ENCODE assay signal across 8 cellular contexts in the genomic region with DNA sequence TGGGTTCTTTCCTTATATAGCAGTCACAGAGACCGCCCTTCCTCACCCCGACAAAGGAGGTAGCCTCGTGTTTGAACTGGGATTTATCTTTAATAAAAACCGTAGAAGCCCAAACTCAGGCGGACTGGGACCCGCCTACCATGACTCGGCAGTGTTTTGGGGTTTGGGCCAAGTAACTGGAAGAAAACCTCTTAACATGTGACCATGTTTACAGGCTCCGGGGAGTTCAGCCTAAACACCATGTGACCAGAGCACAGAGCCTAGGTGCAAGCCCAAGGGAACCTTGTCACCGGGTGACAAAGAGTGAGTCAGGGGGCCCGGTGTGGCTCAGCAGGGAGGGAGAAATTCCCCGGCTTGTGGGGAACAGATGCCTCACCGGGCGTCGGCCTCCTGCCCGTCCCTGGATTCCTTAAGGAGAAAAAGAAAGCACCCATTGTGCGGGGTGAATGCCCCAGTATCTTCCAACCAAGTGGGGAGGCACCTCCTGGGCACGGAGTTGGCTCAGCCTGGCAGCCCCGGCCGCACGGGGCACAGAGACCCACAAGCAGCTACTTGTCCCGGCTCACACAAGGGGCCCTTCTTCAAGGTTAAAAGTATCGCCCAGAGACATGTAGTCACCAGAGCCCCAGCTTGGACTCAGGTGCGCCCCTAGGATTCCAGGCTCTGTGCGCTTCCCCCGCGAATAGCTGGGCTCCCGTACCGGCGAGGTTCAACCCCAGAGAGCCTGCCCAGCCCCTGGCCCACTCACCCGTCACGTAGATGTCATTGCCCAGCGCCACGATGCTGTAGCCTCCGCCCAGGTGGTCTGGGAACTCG. TPM values are rescaled to one million over a fixed set of nuclear protein-coding genes. Genes with fewer than 3 reads are reported as not detected.
DNase-seq lines count a peak whose midpoint lies in the region; ATAC-seq and TF ChIP-seq lines count a peak whose summit lies in the region.

No MANE protein-coding gene starts in this region.

- intact Hi-C loops in activated T-helper 2 cell treated with anti-CD3 and anti-CD28 coated beads, Interferon-gamma antibody, Interleukin-2, Interleukin-4, amounts not matched to agents 10 μg/mL and 5 μg/mL and 100 μg/mL, durations not matched to agents 14 hours and 24 hours and 36 hours (cut with micrococcal nuclease), result loop anchor here (1.0 kb wide), 1 partner anchor 24 kb away; no protein-coding TSS in a partner anchor
- intact Hi-C loops in natural killer cell (cut with micrococcal nuclease) (loop anchor here (1.0 to 5.0 kb wide), 3 partner anchors 22 to 574 kb away; partner anchors contain the start of genes CAMTA1 and ZBTB48), stomach (cut with DNase I; ENCODE audit: low total_unique reads) (no loop called here)

- TF ChIP-seq EP300 in stomach (IDR thresholded peaks at IDR 0.05), result no peak

- H3K4me1 ChIP-seq in stomach, result peaks cover 68 to 74% (median 71%) of the 10 kb centered on the region in 4 donors

- H3K36me3 Mint-ChIP-seq in activated T-helper 2 cell treated with anti-CD3 and anti-CD28 coated beads, Interferon-gamma antibody, Interleukin-2, Interleukin-4, amounts not matched to agents 10 μg/mL and 5 μg/mL and 100 μg/mL, durations not matched to agents 14 hours and 24 hours and 36 hours (ENCODE audit: low read depth), result peaks cover 43% of the 10 kb centered on the region
- no peaks in the 10 kb centered on the region for H3K36me3 Mint-ChIP-seq in natural killer cell

- peak overlapping the region; percentile 75 for H3K4me3 ChIP-seq in GM12865 (ENCODE audit: low read depth, low read length)
- H3K4me3 ChIP-seq in fibroblast of mammary gland (ENCODE audit: control insufficient read depth, low read depth, low read length), result peak overlapping the region; percentile 93
- H3K4me3 ChIP-seq in stomach, result peak overlapping the region; percentile 77 to 98 (median 83)

- H3K27ac Mint-ChIP-seq in activated T-helper 2 cell treated with anti-CD3 and anti-CD28 coated beads, Interferon-gamma antibody, Interleukin-2, Interleukin-4, amounts not matched to agents 10 μg/mL and 5 μg/mL and 100 μg/mL, durations not matched to agents 14 hours and 24 hours and 36 hours, result peak overlapping the region; percentile 97
- peak overlapping the region; percentile 93 to 99 for H3K27ac Mint-ChIP-seq in natural killer cell

- ATAC-seq in HG03045 (IDR thresholded peaks at IDR 0.05; ENCODE audit: unreplicated experiment), result peak; percentile 25
- ATAC-seq in natural killer cell, result peak; percentile 42 to 53 (median 48)
- ATAC-seq in GM18519 (IDR thresholded peaks at IDR 0.05; ENCODE audit: low FRiP score, unreplicated experiment), result no peak

- no peaks in the 10 kb centered on the region for H3K27me3 Mint-ChIP-seq in activated T-helper 2 cell treated with anti-CD3 and anti-CD28 coated beads, Interferon-gamma antibody, Interleukin-2, Interleukin-4, amounts not matched to agents 10 μg/mL and 5 μg/mL and 100 μg/mL, durations not matched to agents 14 hours and 24 hours and 36 hours (ENCODE audit: low read depth)
- no peaks in the 10 kb centered on the region for H3K27me3 Mint-ChIP-seq in natural killer cell (ENCODE audit: low read depth in 2 of 2)

- peak overlapping the region; percentile 98 to 100 (median 100) for H3K27ac ChIP-seq in stomach

- no peaks in the 10 kb centered on the region for H3K9me3 Mint-ChIP-seq in activated T-helper 2 cell treated with anti-CD3 and anti-CD28 coated beads, Interferon-gamma antibody, Interleukin-2, Interleukin-4, amounts not matched to agents 10 μg/mL and 5 μg/mL and 100 μg/mL, durations not matched to agents 14 hours and 24 hours and 36 hours
- no peaks in the 10 kb centered on the region for H3K9me3 Mint-ChIP-seq in natural killer cell

- WGBS in stomach, 5 donors, result 0 to 1% (median 0%) methylated on average over 31 to 35 of the region's 35 CpGs

- H3K9me3 ChIP-seq in stomach, result no peaks in the 10 kb centered on the region

- peaks cover 29 to 35% (median 30%) of the 10 kb centered on the region in 4 donors for H3K36me3 ChIP-seq in stomach

- TF ChIP-seq CTCF in GM12865 (IDR thresholded peaks at IDR 0.05; ENCODE audit: insufficient read depth, low read depth, low read length, missing control alignments) (no peak), fibroblast of mammary gland (conservative IDR thresholded peaks at IDR 0.05; ENCODE audit: control insufficient read depth, insufficient read depth, low read depth, low read length) (no peak), natural killer cell (IDR thresholded peaks at IDR 0.05) (no peak), stomach (IDR thresholded peaks at IDR 0.05) (no peak)

- no peak for TF ChIP-seq POLR2A in stomach (IDR thresholded peaks at IDR 0.05)

- DNase-seq in GM12865 (ENCODE audit: low read depth) (peak; percentile 77), RKO (ENCODE audit: low spot score) (peak; percentile 100), fibroblast of mammary gland (ENCODE audit: low read depth) (peak; percentile 99), natural killer cell (peak; percentile 71), stomach (peak; percentile 83)
- peak; percentile 68 for DNase-seq in activated T-helper 2 cell treated with anti-CD3 and anti-CD28 coated beads, Interferon-gamma antibody, Interleukin-2, Interleukin-4, amounts not matched to agents 10 μg/mL and 5 μg/mL and 100 μg/mL, durations not matched to agents 14 hours and 24 hours and 36 hours (ENCODE audit: low spot score)

- H3K27me3 ChIP-seq in stomach, result no peaks in the 10 kb centered on the region

- H3K4me3 Mint-ChIP-seq in activated T-helper 2 cell treated with anti-CD3 and anti-CD28 coated beads, Interferon-gamma antibody, Interleukin-2, Interleukin-4, amounts not matched to agents 10 μg/mL and 5 μg/mL and 100 μg/mL, durations not matched to agents 14 hours and 24 hours and 36 hours (ENCODE audit: low read depth), result peak overlapping the region; percentile 96
- peak overlapping the region; percentile 98 for H3K4me3 Mint-ChIP-seq in natural killer cell

- H3K4me1 Mint-ChIP-seq in activated T-helper 2 cell treated with anti-CD3 and anti-CD28 coated beads, Interferon-gamma antibody, Interleukin-2, Interleukin-4, amounts not matched to agents 10 μg/mL and 5 μg/mL and 100 μg/mL, durations not matched to agents 14 hours and 24 hours and 36 hours (ENCODE audit: low read depth), result peaks cover 21% of the 10 kb centered on the region
- peaks cover 42 to 45% of the 10 kb centered on the region in 2 donors for H3K4me1 Mint-ChIP-seq in natural killer cell

RNA-seq across cellular contexts. Expression of gene KLHL21, which starts 1.4 kb away (rescaled TPM):
- 21.3 and 22.6 TPM in 2 replicates for total RNA-seq in activated T-helper 2 cell treated with anti-CD3 and anti-CD28 coated beads, Interferon-gamma antibody, Interleukin-2, Interleukin-4, amounts not matched to agents 10 μg/mL and 5 μg/mL and 100 μg/mL, durations not matched to agents 14 hours and 24 hours and 36 hours
- total RNA-seq in natural killer cell, result 10 to 100 TPM; 23.5 to 37.8 (median 28.9) TPM
- total RNA-seq in stomach, result 10 to 100 TPM; 13.0 to 59.8 (median 34.5) TPM
- polyA plus RNA-seq in stomach, result 10 to 100 TPM in 1 of 3 donors, 1 to 10 TPM in 2; 9.2 to 15.4 (median 9.8) TPM

RNA-seq across cellular contexts. Expression of gene PHF13, which starts 12.3 kb away (rescaled TPM):
- total RNA-seq in activated T-helper 2 cell treated with anti-CD3 and anti-CD28 coated beads, Interferon-gamma antibody, Interleukin-2, Interleukin-4, amounts not matched to agents 10 μg/mL and 5 μg/mL and 100 μg/mL, durations not matched to agents 14 hours and 24 hours and 36 hours, result 19.7 and 20.4 TPM in 2 replicates
- total RNA-seq in natural killer cell (10 to 100 TPM in 2 of 3 donors, 1 to 10 TPM in 1; 7.3 to 14.2 (median 10.9) TPM), stomach (10 to 100 TPM in 2 of 5 donors, 1 to 10 TPM in 3; 2.7 to 16.9 (median 7.5) TPM)
- polyA plus RNA-seq in stomach, result 1 to 10 TPM; 4.5 to 6.7 (median 5.7) TPM

RNA-seq across cellular contexts. Expression of gene ZBTB48, which starts 21.5 kb away (rescaled TPM):
- total RNA-seq in activated T-helper 2 cell treated with anti-CD3 and anti-CD28 coated beads, Interferon-gamma antibody, Interleukin-2, Interleukin-4, amounts not matched to agents 10 μg/mL and 5 μg/mL and 100 μg/mL, durations not matched to agents 14 hours and 24 hours and 36 hours, result 26.3 and 28.0 TPM in 2 replicates
- total RNA-seq in natural killer cell, result 10 to 100 TPM; 45.6 to 56.4 (median 54.0) TPM
- total RNA-seq in stomach, result 100 to 1,000 TPM in 1 of 5 donors, 10 to 100 TPM in 4; 22.6 to 139 (median 25.7) TPM
- polyA plus RNA-seq in stomach, result 10 to 100 TPM; 34.8 to 64.4 (median 61.3) TPM

RNA-seq across cellular contexts. Expression of gene THAP3, which starts 23.4 kb away (rescaled TPM):
- total RNA-seq in activated T-helper 2 cell treated with anti-CD3 and anti-CD28 coated beads, Interferon-gamma antibody, Interleukin-2, Interleukin-4, amounts not matched to agents 10 μg/mL and 5 μg/mL and 100 μg/mL, durations not matched to agents 14 hours and 24 hours and 36 hours, result 23.2 and 24.1 TPM in 2 replicates
- 10 to 100 TPM; 11.7 to 23.4 (median 23.1) TPM for total RNA-seq in natural killer cell
- 100 to 1,000 TPM in 1 of 5 donors, 10 to 100 TPM in 2, 1 to 10 TPM in 2; 5.8 to 116 (median 10.4) TPM for total RNA-seq in stomach
- polyA plus RNA-seq in stomach, result 10 to 100 TPM; 17.9 to 27.6 (median 26.6) TPM

RNA-seq across cellular contexts. Expression of gene TAS1R1, which starts 46.1 kb away (rescaled TPM):
- not detected in 2 replicates for total RNA-seq in activated T-helper 2 cell treated with anti-CD3 and anti-CD28 coated beads, Interferon-gamma antibody, Interleukin-2, Interleukin-4, amounts not matched to agents 10 μg/mL and 5 μg/mL and 100 μg/mL, durations not matched to agents 14 hours and 24 hours and 36 hours
- total RNA-seq in natural killer cell (not detected), stomach (not detected)
- polyA plus RNA-seq in stomach, result under 1 TPM in 2 of 3 donors, not detected in 1; 0.08 to 0.12 TPM
